In genomic region chr1:110312188-110313121, GRCh38 we compare ENCODE assay signal across 8 cellular contexts. TPM values are rescaled to one million over a fixed set of nuclear protein-coding genes. Genes with fewer than 3 reads are reported as not detected.
DNase-seq lines count a peak whose midpoint lies in the region; ATAC-seq, FAIRE-seq and TF ChIP-seq lines count a peak whose summit lies in the region.

No MANE protein-coding gene starts in this region.

- no peak overlapping the region for H3K27ac ChIP-seq in stomach

- H3K36me3 ChIP-seq in stomach: no peaks in the 10 kb centered on the region

- no peaks in the 10 kb centered on the region for H3K36me3 Mint-ChIP-seq in activated T-helper 17 cell treated with anti-CD3 and anti-CD28 coated beads, Interleukin-2, amount 50 U/mL, for 72 hours (ENCODE audit: low read depth)
- H3K36me3 Mint-ChIP-seq in neural crest cell (ENCODE audit: low read depth): no peaks in the 10 kb centered on the region

- TF ChIP-seq EP300 in stomach (IDR thresholded peaks at IDR 0.05): no peak

- peak; percentile 98 for TF ChIP-seq CTCF in neural crest cell (conservative IDR thresholded peaks at IDR 0.05)
- TF ChIP-seq CTCF in stomach (IDR thresholded peaks at IDR 0.05): peak in 5 of 7 experiments; percentile 87 to 98 (median 93)

- intact Hi-C loops in stomach (cut with DNase I; ENCODE audit: low total_unique reads): loop anchor here (10.0 kb wide), 1 partner anchor 152 kb away; no protein-coding TSS in a partner anchor

- H3K9me3 Mint-ChIP-seq in activated T-helper 17 cell treated with anti-CD3 and anti-CD28 coated beads, Interleukin-2, amount 50 U/mL, for 72 hours: no peaks in the 10 kb centered on the region
- no peaks in the 10 kb centered on the region for H3K9me3 Mint-ChIP-seq in neural crest cell

- H3K27me3 Mint-ChIP-seq in activated T-helper 17 cell treated with anti-CD3 and anti-CD28 coated beads, Interleukin-2, amount 50 U/mL, for 72 hours: no peaks in the 10 kb centered on the region
- H3K27me3 Mint-ChIP-seq in neural crest cell (ENCODE audit: low read depth): no peaks in the 10 kb centered on the region

- DNase-seq in ELR (ENCODE audit: low read depth) (peak; percentile 81), HuH-7.5 (ENCODE audit: low spot score) (peak; percentile 34), RCC 7860 (ENCODE audit: low spot score) (peak; percentile 48), fibroblast of the conjunctiva (ENCODE audit: low read depth) (peak; percentile 57), neural crest cell (ENCODE audit: low read depth, low spot score) (peak; percentile 71), stomach (peak; percentile 84)

- peaks cover 7 to 10% (median 8%) of the 10 kb centered on the region in 4 donors for H3K4me1 ChIP-seq in stomach

- no peak for TF ChIP-seq POLR2A in stomach (IDR thresholded peaks at IDR 0.05)

- ATAC-seq in activated T-helper 17 cell treated with anti-CD3 and anti-CD28 coated beads, Interleukin-2, amount 50 U/mL, for 72 hours (replicated peaks): peak; percentile 95
- no peak for ATAC-seq in HG02981 (IDR thresholded peaks at IDR 0.05; ENCODE audit: unreplicated experiment)

- H3K4me1 Mint-ChIP-seq in activated T-helper 17 cell treated with anti-CD3 and anti-CD28 coated beads, Interleukin-2, amount 50 U/mL, for 72 hours: peaks cover 5% of the 10 kb centered on the region
- H3K4me1 Mint-ChIP-seq in neural crest cell: no peaks in the 10 kb centered on the region

- H3K27me3 ChIP-seq in stomach: no peaks in the 10 kb centered on the region

- WGBS in stomach, 5 donors: 35 to 51% (median 41%) methylated on average over 10 to 14 of the region's 14 CpGs

- no peaks in the 10 kb centered on the region for H3K9me3 ChIP-seq in stomach

- no peak overlapping the region for H3K4me3 Mint-ChIP-seq in activated T-helper 17 cell treated with anti-CD3 and anti-CD28 coated beads, Interleukin-2, amount 50 U/mL, for 72 hours
- H3K4me3 Mint-ChIP-seq in neural crest cell: no peak overlapping the region

- no peak for FAIRE-seq in RCC 7860 (lab: Jason Lieb, UNC)

- H3K4me3 ChIP-seq in stomach: no peak overlapping the region

- H3K27ac Mint-ChIP-seq in activated T-helper 17 cell treated with anti-CD3 and anti-CD28 coated beads, Interleukin-2, amount 50 U/mL, for 72 hours: no peak overlapping the region
- peak overlapping the region; percentile 19 for H3K27ac Mint-ChIP-seq in neural crest cell (ENCODE audit: unreplicated experiment)

RNA-seq across cellular contexts. Expression of gene RBM15, which starts 26.7 kb away (rescaled TPM):
- total RNA-seq in activated T-helper 17 cell treated with anti-CD3 and anti-CD28 coated beads, Interleukin-2, amount 50 U/mL, for 72 hours: 10 to 100 TPM; 61.8 to 86.2 TPM
- 52.6 and 54.0 TPM in 2 replicates for total RNA-seq in neural crest cell
- total RNA-seq in stomach: 10 to 100 TPM; 29.0 to 58.6 (median 40.3) TPM
- 1 to 10 TPM; 1.5 to 2.4 (median 2.1) TPM for polyA plus RNA-seq in stomach

Comparison
In these comparisons a context has a peak if more than half of its experiments do, and no peak if none do; other contexts are left out.
1. DNase-seq: peak in every context shown above with its lines; median percentile 84 in stomach; 81 in ELR; 71 in neural crest cell; 57 in fibroblast of the conjunctiva; 48 in RCC 7860; 34 in HuH-7.5.